Comparison of ENCODE assay signal across 1 cellular context in the genomic region with DNA sequence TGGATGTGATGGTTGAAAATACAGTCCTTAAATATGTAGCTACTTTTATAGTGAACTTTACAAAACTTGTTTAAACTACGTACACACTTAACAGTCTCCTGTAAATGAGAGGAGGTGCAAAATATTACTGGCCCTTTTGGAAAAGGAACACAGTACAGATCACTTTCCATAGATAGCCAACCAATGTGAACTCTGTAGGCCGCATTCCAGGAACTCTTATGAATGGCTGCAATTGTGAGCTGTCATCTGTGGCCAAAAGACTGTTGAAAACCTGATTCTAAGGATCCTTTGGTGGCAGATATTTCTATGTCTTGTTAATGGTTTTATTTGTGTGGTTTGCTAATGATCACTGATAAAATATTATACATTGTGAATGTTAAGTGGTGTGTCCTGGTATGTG.
TF ChIP-seq lines count a peak whose summit lies in the region.

No MANE protein-coding gene starts in this region.

TF ChIP-seq in WTC11, 78 proteins besides CTCF, POLR2A, EP300 and RAD21 (continued from another document):
- TF ChIP-seq, protein P1, sequence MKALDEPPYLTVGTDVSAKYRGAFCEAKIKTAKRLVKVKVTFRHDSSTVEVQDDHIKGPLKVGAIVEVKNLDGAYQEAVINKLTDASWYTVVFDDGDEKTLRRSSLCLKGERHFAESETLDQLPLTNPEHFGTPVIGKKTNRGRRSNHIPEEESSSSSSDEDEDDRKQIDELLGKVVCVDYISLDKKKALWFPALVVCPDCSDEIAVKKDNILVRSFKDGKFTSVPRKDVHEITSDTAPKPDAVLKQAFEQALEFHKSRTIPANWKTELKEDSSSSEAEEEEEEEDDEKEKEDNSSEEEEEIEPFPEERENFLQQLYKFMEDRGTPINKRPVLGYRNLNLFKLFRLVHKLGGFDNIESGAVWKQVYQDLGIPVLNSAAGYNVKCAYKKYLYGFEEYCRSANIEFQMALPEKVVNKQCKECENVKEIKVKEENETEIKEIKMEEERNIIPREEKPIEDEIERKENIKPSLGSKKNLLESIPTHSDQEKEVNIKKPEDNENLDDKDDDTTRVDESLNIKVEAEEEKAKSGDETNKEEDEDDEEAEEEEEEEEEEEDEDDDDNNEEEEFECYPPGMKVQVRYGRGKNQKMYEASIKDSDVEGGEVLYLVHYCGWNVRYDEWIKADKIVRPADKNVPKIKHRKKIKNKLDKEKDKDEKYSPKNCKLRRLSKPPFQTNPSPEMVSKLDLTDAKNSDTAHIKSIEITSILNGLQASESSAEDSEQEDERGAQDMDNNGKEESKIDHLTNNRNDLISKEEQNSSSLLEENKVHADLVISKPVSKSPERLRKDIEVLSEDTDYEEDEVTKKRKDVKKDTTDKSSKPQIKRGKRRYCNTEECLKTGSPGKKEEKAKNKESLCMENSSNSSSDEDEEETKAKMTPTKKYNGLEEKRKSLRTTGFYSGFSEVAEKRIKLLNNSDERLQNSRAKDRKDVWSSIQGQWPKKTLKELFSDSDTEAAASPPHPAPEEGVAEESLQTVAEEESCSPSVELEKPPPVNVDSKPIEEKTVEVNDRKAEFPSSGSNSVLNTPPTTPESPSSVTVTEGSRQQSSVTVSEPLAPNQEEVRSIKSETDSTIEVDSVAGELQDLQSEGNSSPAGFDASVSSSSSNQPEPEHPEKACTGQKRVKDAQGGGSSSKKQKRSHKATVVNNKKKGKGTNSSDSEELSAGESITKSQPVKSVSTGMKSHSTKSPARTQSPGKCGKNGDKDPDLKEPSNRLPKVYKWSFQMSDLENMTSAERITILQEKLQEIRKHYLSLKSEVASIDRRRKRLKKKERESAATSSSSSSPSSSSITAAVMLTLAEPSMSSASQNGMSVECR (CRISPR knock-in tag; IDR thresholded peaks at IDR 0.05; ENCODE audit: borderline replicate concordance) = no peak
- TF ChIP-seq ZNF219 (CRISPR knock-in tag; IDR thresholded peaks at IDR 0.05; ENCODE audit: borderline replicate concordance) (no peak), TEAD1 (CRISPR knock-in tag; IDR thresholded peaks at IDR 0.05) (no peak), SMAD3 (CRISPR knock-in tag; IDR thresholded peaks at IDR 0.05; ENCODE audit: borderline replicate concordance) (no peak), FOXK1 (CRISPR knock-in tag; IDR thresholded peaks at IDR 0.05) (no peak)
